Comparison of ENCODE assay signal across 23 cellular contexts in genomic region chrX:86805241-86805640, GRCh38.
"Had no signal": no experiment of that assay in that cellular context is flagged by ENCODE, and none has a peak within 500 bp of the region (broad histone marks: within the 10 kb centered on the region; RNA-seq: fewer than 3 reads in every experiment).

No MANE protein-coding gene starts in this region.

- H3K4me3 ChIP-seq: K562 had no signal

- ATAC-seq: K562, Panc1, PC-3 had no signal

- H3K27ac ChIP-seq: HL-60, KMS-11, RWPE1 had no signal

- DNase-seq: Kasumi-1, MM.1S, NCI-H1092 treated with DMSO at 0.1 percent for 48 hours, NCI-H1436, NCI-H187, NCI-H2029, NCI-H2081 treated with DMSO at 0.1 percent for 48 hours, NCI-H2171, NCI-H226, NCI-H446, NCI-H510A, NCI-H524 treated with DMSO at 0.1 percent for 48 hours, NCI-H69, NCI-H774, PC-3, SHP77, SK-N-SH, SW 1271 had no signal

- H3K9ac ChIP-seq: KMS-11, SK-N-SH had no signal

- H3K9me3 ChIP-seq: SK-N-SH had no signal
